1 cellular context compared by ENCODE assay signal in the genomic region with DNA sequence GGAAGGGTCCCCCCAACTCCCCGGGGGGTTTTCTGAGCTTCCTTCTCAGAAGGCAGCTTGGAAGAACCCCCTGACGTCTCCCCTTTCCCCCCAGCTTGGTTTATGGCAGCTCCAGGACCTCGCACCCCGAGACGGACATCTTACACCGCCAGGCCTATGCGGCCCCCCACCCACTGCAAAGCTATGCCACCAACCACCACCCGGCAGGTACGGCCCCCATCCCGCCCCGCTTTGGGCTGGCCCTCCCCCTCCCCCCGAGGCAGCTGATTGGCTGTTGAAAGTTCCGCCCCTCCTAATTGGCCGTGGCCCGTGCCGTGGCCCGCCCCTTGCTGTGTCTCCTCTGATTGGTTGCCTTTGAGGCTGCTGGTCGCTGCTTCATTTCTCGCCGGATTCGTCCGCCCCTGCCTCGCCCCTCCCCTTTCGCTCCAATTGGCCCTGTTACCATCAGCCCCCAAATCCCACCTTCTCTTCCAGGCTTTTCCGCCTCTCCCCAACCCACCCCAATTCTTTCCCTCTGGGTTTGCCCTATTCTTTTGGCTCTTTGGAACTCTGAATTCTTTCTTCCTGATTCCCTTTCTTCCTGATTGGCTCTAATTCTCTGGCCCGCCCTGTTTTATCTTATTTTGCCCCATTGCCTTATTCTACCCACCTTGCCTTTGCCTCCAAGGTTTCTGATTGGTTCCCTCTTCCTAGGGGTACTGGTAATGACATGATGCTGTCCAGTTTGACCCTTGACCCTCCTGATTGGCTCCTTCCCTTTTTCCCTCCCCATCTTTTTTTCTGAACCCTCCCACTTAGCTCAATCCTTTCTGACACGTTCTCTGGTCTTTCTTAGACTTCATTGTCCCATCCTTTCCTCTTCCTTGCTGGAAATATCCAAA.
TF ChIP-seq lines count a peak whose summit lies in the region.

No MANE protein-coding gene starts in this region.

TF ChIP-seq in GM12878, 131 proteins besides CTCF, POLR2A, EP300 and RAD21 (continued from another document and continues in another):
- TF ChIP-seq STAT1 (conservative IDR thresholded peaks at IDR 0.05), result no peak
- TF ChIP-seq HDGF (IDR thresholded peaks at IDR 0.05), result peak; percentile 100
- no peak for TF ChIP-seq ZBTB40 (IDR thresholded peaks at IDR 0.05; ENCODE audit: borderline replicate concordance)
- TF ChIP-seq GABPA (IDR thresholded peaks at IDR 0.05; ENCODE audit: low read depth), result no peak
- no peak for TF ChIP-seq E2F4 (IDR thresholded peaks at IDR 0.05; ENCODE audit: low read depth, low read length)
- peak; percentile 42; the same call in 1 of the 2 replicates for TF ChIP-seq ATF7 (IDR thresholded peaks at IDR 0.05; ENCODE audit: low read depth)
- no peak for TF ChIP-seq CHD4 (IDR thresholded peaks at IDR 0.05)
- TF ChIP-seq, protein P1, sequence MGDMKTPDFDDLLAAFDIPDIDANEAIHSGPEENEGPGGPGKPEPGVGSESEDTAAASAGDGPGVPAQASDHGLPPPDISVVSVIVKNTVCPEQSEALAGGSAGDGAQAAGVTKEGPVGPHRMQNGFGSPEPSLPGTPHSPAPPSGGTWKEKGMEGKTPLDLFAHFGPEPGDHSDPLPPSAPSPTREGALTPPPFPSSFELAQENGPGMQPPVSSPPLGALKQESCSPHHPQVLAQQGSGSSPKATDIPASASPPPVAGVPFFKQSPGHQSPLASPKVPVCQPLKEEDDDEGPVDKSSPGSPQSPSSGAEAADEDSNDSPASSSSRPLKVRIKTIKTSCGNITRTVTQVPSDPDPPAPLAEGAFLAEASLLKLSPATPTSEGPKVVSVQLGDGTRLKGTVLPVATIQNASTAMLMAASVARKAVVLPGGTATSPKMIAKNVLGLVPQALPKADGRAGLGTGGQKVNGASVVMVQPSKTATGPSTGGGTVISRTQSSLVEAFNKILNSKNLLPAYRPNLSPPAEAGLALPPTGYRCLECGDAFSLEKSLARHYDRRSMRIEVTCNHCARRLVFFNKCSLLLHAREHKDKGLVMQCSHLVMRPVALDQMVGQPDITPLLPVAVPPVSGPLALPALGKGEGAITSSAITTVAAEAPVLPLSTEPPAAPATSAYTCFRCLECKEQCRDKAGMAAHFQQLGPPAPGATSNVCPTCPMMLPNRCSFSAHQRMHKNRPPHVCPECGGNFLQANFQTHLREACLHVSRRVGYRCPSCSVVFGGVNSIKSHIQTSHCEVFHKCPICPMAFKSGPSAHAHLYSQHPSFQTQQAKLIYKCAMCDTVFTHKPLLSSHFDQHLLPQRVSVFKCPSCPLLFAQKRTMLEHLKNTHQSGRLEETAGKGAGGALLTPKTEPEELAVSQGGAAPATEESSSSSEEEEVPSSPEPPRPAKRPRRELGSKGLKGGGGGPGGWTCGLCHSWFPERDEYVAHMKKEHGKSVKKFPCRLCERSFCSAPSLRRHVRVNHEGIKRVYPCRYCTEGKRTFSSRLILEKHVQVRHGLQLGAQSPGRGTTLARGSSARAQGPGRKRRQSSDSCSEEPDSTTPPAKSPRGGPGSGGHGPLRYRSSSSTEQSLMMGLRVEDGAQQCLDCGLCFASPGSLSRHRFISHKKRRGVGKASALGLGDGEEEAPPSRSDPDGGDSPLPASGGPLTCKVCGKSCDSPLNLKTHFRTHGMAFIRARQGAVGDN (IDR thresholded peaks at IDR 0.05), result no peak
- TF ChIP-seq, protein P2, sequence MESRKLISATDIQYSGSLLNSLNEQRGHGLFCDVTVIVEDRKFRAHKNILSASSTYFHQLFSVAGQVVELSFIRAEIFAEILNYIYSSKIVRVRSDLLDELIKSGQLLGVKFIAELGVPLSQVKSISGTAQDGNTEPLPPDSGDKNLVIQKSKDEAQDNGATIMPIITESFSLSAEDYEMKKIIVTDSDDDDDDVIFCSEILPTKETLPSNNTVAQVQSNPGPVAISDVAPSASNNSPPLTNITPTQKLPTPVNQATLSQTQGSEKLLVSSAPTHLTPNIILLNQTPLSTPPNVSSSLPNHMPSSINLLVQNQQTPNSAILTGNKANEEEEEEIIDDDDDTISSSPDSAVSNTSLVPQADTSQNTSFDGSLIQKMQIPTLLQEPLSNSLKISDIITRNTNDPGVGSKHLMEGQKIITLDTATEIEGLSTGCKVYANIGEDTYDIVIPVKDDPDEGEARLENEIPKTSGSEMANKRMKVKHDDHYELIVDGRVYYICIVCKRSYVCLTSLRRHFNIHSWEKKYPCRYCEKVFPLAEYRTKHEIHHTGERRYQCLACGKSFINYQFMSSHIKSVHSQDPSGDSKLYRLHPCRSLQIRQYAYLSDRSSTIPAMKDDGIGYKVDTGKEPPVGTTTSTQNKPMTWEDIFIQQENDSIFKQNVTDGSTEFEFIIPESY (IDR thresholded peaks at IDR 0.05), result no peak
- TF ChIP-seq YBX1 (IDR thresholded peaks at IDR 0.05), result no peak
- no peak for TF ChIP-seq CEBPZ (IDR thresholded peaks at IDR 0.05; ENCODE audit: low read depth, low read length)
- no peak for TF ChIP-seq ZNF622 (IDR thresholded peaks at IDR 0.05)
- no peak for TF ChIP-seq MEF2A (IDR thresholded peaks at IDR 0.05; ENCODE audit: insufficient read depth, low read depth, low read length)
- TF ChIP-seq NFXL1 (IDR thresholded peaks at IDR 0.05; ENCODE audit: borderline replicate concordance), result no peak
- TF ChIP-seq IRF5 (IDR thresholded peaks at IDR 0.05; ENCODE audit: borderline replicate concordance), result no peak
- no peak for TF ChIP-seq SREBF2 (IDR thresholded peaks at IDR 0.05; ENCODE audit: low read length)
- no peak for TF ChIP-seq SMC3 (IDR thresholded peaks at IDR 0.05; ENCODE audit: borderline replicate concordance, low read length)
- no peak for TF ChIP-seq PAX8 (IDR thresholded peaks at IDR 0.05)
- no peak for TF ChIP-seq BCLAF1 (IDR thresholded peaks at IDR 0.05)
- no peak for TF ChIP-seq IKZF1 (conservative IDR thresholded peaks at IDR 0.05)
- TF ChIP-seq ZNF24 (IDR thresholded peaks at IDR 0.05), result no peak
- no peak for TF ChIP-seq NR2C2 (IDR thresholded peaks at IDR 0.05; ENCODE audit: borderline replicate concordance, control insufficient read depth, insufficient read length, low read depth)
- TF ChIP-seq E4F1 (IDR thresholded peaks at IDR 0.05; ENCODE audit: borderline replicate concordance, partially characterized antibody), result no peak
- TF ChIP-seq CHD1 (IDR thresholded peaks at IDR 0.05; ENCODE audit: low read depth, low read length), result no peak
- TF ChIP-seq PBX3 (IDR thresholded peaks at IDR 0.05; ENCODE audit: insufficient replicate concordance, low read depth, low read length), result no peak
- TF ChIP-seq CREM (IDR thresholded peaks at IDR 0.05; ENCODE audit: low read depth), result 0 out of 2 replicates have a peak, but pooled peaks have one; percentile 4
